1 cellular context compared by ENCODE assay signal in genomic region chr3:25913179-25913578, GRCh38.
A peak's percentile ranks its signal among the peaks of the same experiment; 100 is the strongest.
TF ChIP-seq lines count a peak whose summit lies in the region.

No MANE protein-coding gene starts in this region.

TF ChIP-seq in K562, 482 proteins besides CTCF, POLR2A, EP300 and RAD21 (continued from another document):
- TF ChIP-seq, protein P1, sequence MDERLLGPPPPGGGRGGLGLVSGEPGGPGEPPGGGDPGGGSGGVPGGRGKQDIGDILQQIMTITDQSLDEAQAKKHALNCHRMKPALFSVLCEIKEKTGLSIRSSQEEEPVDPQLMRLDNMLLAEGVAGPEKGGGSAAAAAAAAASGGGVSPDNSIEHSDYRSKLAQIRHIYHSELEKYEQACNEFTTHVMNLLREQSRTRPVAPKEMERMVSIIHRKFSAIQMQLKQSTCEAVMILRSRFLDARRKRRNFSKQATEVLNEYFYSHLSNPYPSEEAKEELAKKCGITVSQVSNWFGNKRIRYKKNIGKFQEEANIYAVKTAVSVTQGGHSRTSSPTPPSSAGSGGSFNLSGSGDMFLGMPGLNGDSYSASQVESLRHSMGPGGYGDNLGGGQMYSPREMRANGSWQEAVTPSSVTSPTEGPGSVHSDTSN (CRISPR knock-in tag; IDR thresholded peaks at IDR 0.05; ENCODE audit: low read depth), result no peak
- TF ChIP-seq, protein P1 (tag; conservative IDR thresholded peaks at IDR 0.05; ENCODE audit: low read depth), result 0 out of 2 replicates have a peak, but pooled peaks have one; percentile 57
- no peak for TF ChIP-seq OTX1 (CRISPR knock-in tag; IDR thresholded peaks at IDR 0.05)
